In genomic region chr17:35187481-35187880, GRCh38 we compare ENCODE assay signal across 37 cellular contexts. TPM values are rescaled to one million over a fixed set of nuclear protein-coding genes. Genes with fewer than 3 reads are reported as not detected.
"Had no signal": no experiment of that assay in that cellular context is flagged by ENCODE, and none has a peak within 500 bp of the region (broad histone marks: within the 10 kb centered on the region; RNA-seq: fewer than 3 reads in every experiment).

No MANE protein-coding gene starts in this region.

- H3K36me3 Mint-ChIP-seq: brain; stimulated activated effector memory CD8-positive, alpha-beta T cell treated with anti-CD3 and anti-CD28 coated beads, Interleukin-12 subunit alpha, Interleukin-12 subunit beta, amount 100 ng/mL, for 72 hours had no signal

- H3K4me3 ChIP-seq: ascending aorta, coronary artery, dorsolateral prefrontal cortex, pancreas, psoas muscle, sigmoid colon, thoracic aorta, vagina had no signal

- H3K36me3 ChIP-seq: ascending aorta, pancreas, sigmoid colon, thoracic aorta, vagina had no signal

- H3K27me3 ChIP-seq: ascending aorta, pancreas, sigmoid colon, vagina had no signal

- H3K27ac ChIP-seq: ascending aorta, coronary artery, dorsolateral prefrontal cortex, pancreas, psoas muscle, sigmoid colon, thoracic aorta, vagina, VCaP had no signal

- H3K4me1 ChIP-seq: ascending aorta, pancreas, psoas muscle, sigmoid colon, vagina had no signal

- H3K27me3 Mint-ChIP-seq: activated CD8-positive, alpha-beta memory T cell treated with anti-CD3 and anti-CD28 coated beads, Interleukin-2, amount 10 ng/mL, durations not matched to agents 7 days and 5 days; activated naive CD8-positive, alpha-beta T cell treated with anti-CD3 and anti-CD28 coated beads, Interleukin-2, amount 10 ng/mL, durations not matched to agents 7 days and 5 days; effector memory CD8-positive, alpha-beta T cell; stimulated activated naive CD8-positive, alpha-beta T cell treated with anti-CD3 and anti-CD28 coated beads, Interleukin-15, Interleukin-2, amounts not matched to agents 100 ng/mL and 50 ng/mL, for 24 hours had no signal

- H3K9me3 Mint-ChIP-seq: activated naive CD8-positive, alpha-beta T cell treated with anti-CD3 and anti-CD28 coated beads, Interleukin-2, amount 10 ng/mL, durations not matched to agents 7 days and 5 days; effector memory CD8-positive, alpha-beta T cell; stimulated activated effector memory CD8-positive, alpha-beta T cell treated with anti-CD3 and anti-CD28 coated beads, Interleukin-12 subunit alpha, Interleukin-12 subunit beta, amount 100 ng/mL, for 72 hours; stimulated activated naive CD8-positive, alpha-beta T cell treated with anti-CD3 and anti-CD28 coated beads, Interleukin-15, Interleukin-2, amounts not matched to agents 100 ng/mL and 50 ng/mL, for 24 hours had no signal

- H3K27ac Mint-ChIP-seq: brain; effector memory CD8-positive, alpha-beta T cell; stimulated activated effector memory CD8-positive, alpha-beta T cell treated with anti-CD3 and anti-CD28 coated beads, Interleukin-12 subunit alpha, Interleukin-12 subunit beta, amount 100 ng/mL, for 72 hours had no signal

- ATAC-seq: activated CD4-positive, CD25-positive, alpha-beta regulatory T cell treated with anti-CD3 and anti-CD28 coated beads, Interleukin-2, amount 50 U/mL, for 24 hours; activated CD8-positive, alpha-beta memory T cell treated with anti-CD3 and anti-CD28 coated beads, Interleukin-2, amount 10 ng/mL, durations not matched to agents 7 days and 5 days; effector memory CD8-positive, alpha-beta T cell; left cardiac atrium; left ventricle myocardium superior; pancreas; psoas muscle had no signal

- DNase-seq: activated CD4-positive, alpha-beta T cell treated with anti-CD3 and anti-CD28 coated beads for 48 hours; activated CD4-positive, alpha-beta T cell treated with anti-CD3 and anti-CD28 coated beads, Interleukin-2, amount 50 U/mL, for 48 hours; activated CD8-positive, alpha-beta memory T cell treated with anti-CD3 and anti-CD28 coated beads, Interleukin-2, amount 10 ng/mL, durations not matched to agents 7 days and 5 days; activated naive CD8-positive, alpha-beta T cell treated with anti-CD3 and anti-CD28 coated beads, Interleukin-2, amount 10 ng/mL, durations not matched to agents 7 days and 5 days; activated T-cell treated with anti-CD3 and anti-CD28 coated beads, Interleukin-2, amount 50 U/mL, for 48 hours; dorsolateral prefrontal cortex; effector memory CD8-positive, alpha-beta T cell; foreskin fibroblast; head of caudate nucleus; hippocampal formation; left cardiac atrium; left ventricle myocardium superior; pancreas; psoas muscle; sigmoid colon; small intestine; stimulated activated CD4-positive, alpha-beta T cell treated with anti-CD3 and anti-CD28 coated beads, Interleukin-4, amount 100 ng/mL, for 24 hours; trophoblast cell had no signal

- H3K4me1 Mint-ChIP-seq: brain had no signal

- H3K9me3 ChIP-seq: ascending aorta, pancreas, psoas muscle, sigmoid colon, thoracic aorta, vagina had no signal

- H3K4me3 Mint-ChIP-seq: activated CD8-positive, alpha-beta memory T cell treated with anti-CD3 and anti-CD28 coated beads, Interleukin-2, amount 10 ng/mL, durations not matched to agents 7 days and 5 days; brain; effector memory CD8-positive, alpha-beta T cell; stimulated activated effector memory CD8-positive, alpha-beta T cell treated with anti-CD3 and anti-CD28 coated beads, Interleukin-12 subunit alpha, Interleukin-12 subunit beta, amount 100 ng/mL, for 72 hours; stimulated activated naive CD8-positive, alpha-beta T cell treated with anti-CD3 and anti-CD28 coated beads, Interleukin-15, Interleukin-2, amounts not matched to agents 100 ng/mL and 50 ng/mL, for 24 hours had no signal

RNA-seq across cellular contexts. Expression of gene SLC35G3, which starts 6.7 kb away (rescaled TPM):
- total RNA-seq: activated CD8-positive, alpha-beta memory T cell treated with anti-CD3 and anti-CD28 coated beads, Interleukin-2, amount 10 ng/mL, durations not matched to agents 7 days and 5 days; activated naive CD8-positive, alpha-beta T cell treated with anti-CD3 and anti-CD28 coated beads, Interleukin-2, amount 10 ng/mL, durations not matched to agents 7 days and 5 days; activated T-helper 2 cell treated with anti-CD3 and anti-CD28 coated beads, Interferon-gamma antibody, Interleukin-2, Interleukin-4, amounts not matched to agents 10 μg/mL and 5 μg/mL and 100 μg/mL, durations not matched to agents 14 hours and 24 hours and 36 hours; ascending aorta; cardiac septum; cerebellum; dorsolateral prefrontal cortex; left cardiac atrium; left ventricle myocardium superior; lung microvascular endothelial cell; mucosa of gallbladder; pancreas; psoas muscle; sigmoid colon; subcutaneous adipose tissue; T-helper 2 cell treated with Interferon-gamma antibody and Interleukin-4, amounts not matched to agents 100 ng/mL and 5 ng/mL, for 36 hours; thoracic aorta; vagina had no signal
- polyA plus RNA-seq: esophagus, keratinocyte, neural cell, pancreas, psoas muscle, sigmoid colon had no signal

RNA-seq across cellular contexts. Expression of gene UNC45B, which starts 39.9 kb away (rescaled TPM):
- total RNA-seq: activated T-helper 2 cell treated with anti-CD3 and anti-CD28 coated beads, Interferon-gamma antibody, Interleukin-2, Interleukin-4, amounts not matched to agents 10 μg/mL and 5 μg/mL and 100 μg/mL, durations not matched to agents 14 hours and 24 hours and 36 hours; ascending aorta; cerebellum; lung microvascular endothelial cell; sigmoid colon; subcutaneous adipose tissue; thoracic aorta; vagina had no signal
- polyA plus RNA-seq: neural cell, small intestine had no signal
